In the genomic region with DNA sequence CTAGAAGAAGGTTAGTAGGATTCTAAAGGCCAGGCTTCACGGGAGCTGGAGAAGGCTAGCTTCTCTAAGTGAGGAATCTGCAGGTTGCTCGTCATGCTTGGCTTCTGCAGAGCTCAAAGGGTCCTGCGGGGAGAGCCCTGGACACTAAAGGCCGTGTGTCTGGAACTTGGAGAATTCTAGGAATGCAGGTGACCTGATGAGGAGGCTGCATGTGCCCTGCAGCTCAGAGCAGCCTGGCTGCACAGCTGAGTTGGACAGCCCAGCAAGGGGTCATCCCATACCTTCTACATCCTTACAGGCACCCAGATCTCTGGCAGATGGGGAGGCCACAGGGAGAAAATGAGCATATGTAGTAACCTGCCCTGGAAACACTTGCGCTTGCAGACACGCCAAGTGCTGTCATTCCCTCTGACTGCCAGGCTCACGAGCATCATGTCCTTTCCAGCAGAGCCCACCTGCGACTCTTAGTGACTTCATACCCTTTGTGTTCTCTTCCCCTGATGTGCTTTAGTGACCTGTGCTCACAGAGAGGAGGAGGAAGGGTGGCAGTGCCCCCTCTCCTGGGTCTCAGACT, we compare ENCODE assay signal across 11 cellular contexts. TPM values are rescaled to one million over a fixed set of nuclear protein-coding genes. Genes with fewer than 3 reads are reported as not detected.
DNase-seq lines count a peak whose midpoint lies in the region; ATAC-seq and TF ChIP-seq lines count a peak whose summit lies in the region.
"Had no signal": no experiment of that assay in that cellular context is flagged by ENCODE, and none has a peak within 500 bp of the region (broad histone marks: within the 10 kb centered on the region; RNA-seq: fewer than 3 reads in every experiment).

No MANE protein-coding gene starts in this region.

- H3K9ac ChIP-seq in HCT116 (ENCODE audit: low read length) (no peak overlapping the region), skeletal muscle tissue (ENCODE audit: low read depth in 1 of 3, low read length in 3 of 3) (peak overlapping the region; percentile 51 to 92 (median 91)), colonic mucosa (ENCODE audit: low read depth in 2 of 2, low read length in 2 of 2) (no peak overlapping the region)

- BruUV-seq in HCT116 (replicated peaks; lab: Mats Ljungman, UMichigan), result no TSS peak

- H2AFZ ChIP-seq in HCT116 (ENCODE audit: low read depth, low read length, poor library complexity, severe bottlenecking), result no peak overlapping the region

- RAD21 ChIA-PET in HCT116 (lab: Charles Lee; ENCODE audit: low non-redundant PET in 1 of 2, low total read pairs in 2 of 2, uncharacterized antibody in 2 of 2, unreplicated experiment in 2 of 2), result no interaction called here

- no peaks in the 10 kb centered on the region for H3K27me3 ChIP-seq in HCT116 (ENCODE audit: insufficient read depth, low read length)
- H3K27me3 ChIP-seq in skeletal muscle tissue (ENCODE audit: control insufficient read depth in 3 of 3, insufficient read depth in 3 of 3, low read length in 3 of 3), result no peaks in the 10 kb centered on the region
- H3K27me3 ChIP-seq in colonic mucosa, result no peaks in the 10 kb centered on the region

- no peak; the same call in 1 of the 2 replicates for ATAC-seq in HCT116
- ATAC-seq: esophagus mucosa had no signal

- H3K9me3 Mint-ChIP-seq in activated T-helper 1 cell treated with anti-CD3 and anti-CD28 coated beads, Interleukin-12 subunit alpha, Interleukin-12 subunit beta, Interleukin-2, Interleukin-4 antibody, amounts not matched to agents 30 ng/mL and 10 ng/mL and 1 ng/mL, durations not matched to agents 14 hours and 24 hours and 36 hours, result no peaks in the 10 kb centered on the region
- H3K9me3 Mint-ChIP-seq: activated naive CD4-positive, alpha-beta T cell treated with anti-CD3 and anti-CD28 coated beads for 36 hours had no signal

- no peaks in the 10 kb centered on the region for H3K27me3 Mint-ChIP-seq in activated T-helper 1 cell treated with anti-CD3 and anti-CD28 coated beads, Interleukin-12 subunit alpha, Interleukin-12 subunit beta, Interleukin-2, Interleukin-4 antibody, amounts not matched to agents 30 ng/mL and 10 ng/mL and 1 ng/mL, durations not matched to agents 14 hours and 24 hours and 36 hours (ENCODE audit: insufficient read depth)

- TF ChIP-seq RAD21 in HCT116 (IDR thresholded peaks at IDR 0.05; ENCODE audit: low read depth), result no peak

- H4K20me1 ChIP-seq in HCT116 (ENCODE audit: insufficient read depth), result no peaks in the 10 kb centered on the region

- TF ChIP-seq CTCF in HCT116 (IDR thresholded peaks at IDR 0.05 in 2 of 3, conservative IDR thresholded peaks at IDR 0.05 in 1 of 3; ENCODE audit: borderline replicate concordance in 1 of 3, insufficient read depth in 1 of 3, low read depth in 2 of 3, low read length in 2 of 3), result no peak
- TF ChIP-seq CTCF in colonic mucosa (IDR thresholded peaks at IDR 0.05), result no peak

- H3K4me3 ChIP-seq in HCT116 (replicated peaks in 1 of 2; ENCODE audit: low read depth in 1 of 2, low read length in 2 of 2) (no peak overlapping the region), skeletal muscle tissue (ENCODE audit: low read length in 3 of 3) (peak overlapping the region; percentile 24 to 52 (median 42)), colonic mucosa (no peak overlapping the region)

- no peaks in the 10 kb centered on the region for H3K9me3 ChIP-seq in HCT116 (ENCODE audit: control insufficient read depth in 1 of 2, insufficient read depth in 1 of 2, low read depth in 1 of 2, low read length in 2 of 2)
- H3K9me3 ChIP-seq in skeletal muscle tissue (ENCODE audit: control insufficient read depth in 3 of 3, low read length in 3 of 3), result no peaks in the 10 kb centered on the region
- H3K9me3 ChIP-seq in colonic mucosa, result no peaks in the 10 kb centered on the region

- TF ChIP-seq POLR2A in HCT116 (IDR thresholded peaks at IDR 0.05; ENCODE audit: borderline replicate concordance, extremely low read depth, insufficient read depth, insufficient read length), result no peak

- POLR2A ChIA-PET in HCT116 (lab: Charles Lee), result no interaction called here

- peaks cover 89% of the 10 kb centered on the region for H3K79me2 ChIP-seq in HCT116 (ENCODE audit: insufficient read depth, low read length)

- H3K4me1 Mint-ChIP-seq in activated T-helper 1 cell treated with anti-CD3 and anti-CD28 coated beads, Interleukin-12 subunit alpha, Interleukin-12 subunit beta, Interleukin-2, Interleukin-4 antibody, amounts not matched to agents 30 ng/mL and 10 ng/mL and 1 ng/mL, durations not matched to agents 14 hours and 24 hours and 36 hours (ENCODE audit: low read depth), result peaks cover 72% of the 10 kb centered on the region

- peak overlapping the region; percentile 12; the same call in 1 of the 2 replicates for H3K4me2 ChIP-seq in HCT116 (ENCODE audit: low read length)

- H3K36me3 ChIP-seq in HCT116 (ENCODE audit: control insufficient read depth in 1 of 2, insufficient read depth in 2 of 2, low read length in 2 of 2), result no peaks in the 10 kb centered on the region
- H3K36me3 ChIP-seq in skeletal muscle tissue (ENCODE audit: control insufficient read depth in 3 of 3, insufficient read depth in 3 of 3, low read length in 3 of 3), result peaks cover 0 to 2% (median 0%) of the 10 kb centered on the region in 3 donors
- H3K36me3 ChIP-seq in colonic mucosa, result no peaks in the 10 kb centered on the region

- DNase-seq in HCT116 (ENCODE audit: low read depth, low spot score) (no peak), kidney tubule cell (ENCODE audit: low spot score) (peak; percentile 84), NCI-H774 (lab: John Stamatoyannopoulos, UW) (no peak), colonic mucosa (no peak), SHP77 treated with DMSO at 0.1 percent for 48 hours (lab: John Stamatoyannopoulos, UW) (no peak)
- no peak for DNase-seq in activated T-helper 1 cell treated with anti-CD3 and anti-CD28 coated beads, Interleukin-12 subunit alpha, Interleukin-12 subunit beta, Interleukin-2, Interleukin-4 antibody, amounts not matched to agents 30 ng/mL and 10 ng/mL and 1 ng/mL, durations not matched to agents 14 hours and 24 hours and 36 hours (ENCODE audit: low spot score)
- DNase-seq: activated CD8-positive, alpha-beta memory T cell treated with anti-CD3 and anti-CD28 coated beads for 24 hours; activated naive CD4-positive, alpha-beta T cell treated with anti-CD3 and anti-CD28 coated beads for 36 hours; NCI-H524 treated with DMSO at 0.1 percent for 48 hours had no signal

- H3K4me1 ChIP-seq in HCT116 (ENCODE audit: control insufficient read depth in 1 of 2, insufficient read depth in 2 of 2, low read length in 2 of 2) (peaks cover 2 to 21% of the 10 kb centered on the region in 2 experiments; a peak in 2 of 4 replicates), skeletal muscle tissue (ENCODE audit: control insufficient read depth in 3 of 3, insufficient read depth in 3 of 3, low read length in 3 of 3) (peaks cover 88 to 98% (median 93%) of the 10 kb centered on the region in 3 donors), colonic mucosa (peaks cover 3% of the 10 kb centered on the region)

- CTCF ChIA-PET in HCT116 (lab: Charles Lee), result no interaction called here

- H3K36me3 Mint-ChIP-seq in activated T-helper 1 cell treated with anti-CD3 and anti-CD28 coated beads, Interleukin-12 subunit alpha, Interleukin-12 subunit beta, Interleukin-2, Interleukin-4 antibody, amounts not matched to agents 30 ng/mL and 10 ng/mL and 1 ng/mL, durations not matched to agents 14 hours and 24 hours and 36 hours (ENCODE audit: low read depth), result peaks cover 30% of the 10 kb centered on the region

- no peak overlapping the region for H3K4me3 Mint-ChIP-seq in activated T-helper 1 cell treated with anti-CD3 and anti-CD28 coated beads, Interleukin-12 subunit alpha, Interleukin-12 subunit beta, Interleukin-2, Interleukin-4 antibody, amounts not matched to agents 30 ng/mL and 10 ng/mL and 1 ng/mL, durations not matched to agents 14 hours and 24 hours and 36 hours
- H3K4me3 Mint-ChIP-seq: activated naive CD4-positive, alpha-beta T cell treated with anti-CD3 and anti-CD28 coated beads for 36 hours had no signal

- peak overlapping the region; percentile 37 for H3K27ac Mint-ChIP-seq in activated T-helper 1 cell treated with anti-CD3 and anti-CD28 coated beads, Interleukin-12 subunit alpha, Interleukin-12 subunit beta, Interleukin-2, Interleukin-4 antibody, amounts not matched to agents 30 ng/mL and 10 ng/mL and 1 ng/mL, durations not matched to agents 14 hours and 24 hours and 36 hours
- H3K27ac Mint-ChIP-seq: activated naive CD4-positive, alpha-beta T cell treated with anti-CD3 and anti-CD28 coated beads for 36 hours had no signal

- no peaks in the 10 kb centered on the region for H3K9me2 ChIP-seq in HCT116 (ENCODE audit: insufficient read depth)

- intact Hi-C loops in HCT116 (cut with micrococcal nuclease), result no loop called here
- intact Hi-C loops in activated T-helper 1 cell treated with anti-CD3 and anti-CD28 coated beads, Interleukin-12 subunit alpha, Interleukin-12 subunit beta, Interleukin-2, Interleukin-4 antibody, amounts not matched to agents 30 ng/mL and 10 ng/mL and 1 ng/mL, durations not matched to agents 14 hours and 24 hours and 36 hours (cut with micrococcal nuclease), result no loop called here
- intact Hi-C loops in colonic mucosa (cut with DNase I), result no loop called here

- H3K27ac ChIP-seq in HCT116 (ENCODE audit: low read depth, low read length), result no peak overlapping the region
- peak overlapping the region; percentile 97 for H3K27ac ChIP-seq in skeletal muscle tissue (ENCODE audit: low read depth, low read length)
- H3K27ac ChIP-seq in colonic mucosa, result no peak overlapping the region

TF ChIP-seq in HCT116, 20 proteins besides CTCF, POLR2A, EP300 and RAD21 (continues in another document):
- no peak for TF ChIP-seq EGR1 (IDR thresholded peaks at IDR 0.05; ENCODE audit: low read depth)
- TF ChIP-seq TCF7L2 (IDR thresholded peaks at IDR 0.05; ENCODE audit: borderline replicate concordance, extremely low read depth, insufficient read depth, insufficient read length), result no peak
- TF ChIP-seq ZFX (IDR thresholded peaks at IDR 0.05), result no peak
- TF ChIP-seq CBX3 (IDR thresholded peaks at IDR 0.05; ENCODE audit: low read depth), result no peak
- TF ChIP-seq ZNF274 (IDR thresholded peaks at IDR 0.05; ENCODE audit: low read depth, low read length), result no peak
- no peak for TF ChIP-seq CEBPB (IDR thresholded peaks at IDR 0.05; ENCODE audit: low read depth)

RNA-seq across cellular contexts. Expression of a gene that starts 9.9 kb away (rescaled TPM):
- 51.1 TPM for total RNA-seq in HCT116 (2021; ENCODE audit: unreplicated experiment)
- polyA plus RNA-seq in HCT116 (2012), result 37.4 and 38.3 TPM in 2 replicates
- total RNA-seq in activated T-helper 1 cell treated with anti-CD3 and anti-CD28 coated beads, Interleukin-12 subunit alpha, Interleukin-12 subunit beta, Interleukin-2, Interleukin-4 antibody, amounts not matched to agents 30 ng/mL and 10 ng/mL and 1 ng/mL, durations not matched to agents 14 hours and 24 hours and 36 hours, result 117 and 120 TPM in 2 replicates
- 26.6 TPM for total RNA-seq in skeletal muscle tissue
- 10 to 100 TPM; 61.4 to 71.1 TPM for total RNA-seq in colonic mucosa

RNA-seq across cellular contexts. Expression of a gene that starts 59.3 kb away (rescaled TPM):
- total RNA-seq in HCT116 (2021; ENCODE audit: unreplicated experiment), result 7.1 TPM
- 2.5 and 3.1 TPM in 2 replicates for polyA plus RNA-seq in HCT116 (2012)
- total RNA-seq in activated T-helper 1 cell treated with anti-CD3 and anti-CD28 coated beads, Interleukin-12 subunit alpha, Interleukin-12 subunit beta, Interleukin-2, Interleukin-4 antibody, amounts not matched to agents 30 ng/mL and 10 ng/mL and 1 ng/mL, durations not matched to agents 14 hours and 24 hours and 36 hours, result 22.1 and 23.3 TPM in 2 replicates
- 13.0 TPM for total RNA-seq in skeletal muscle tissue
- 1 to 10 TPM in 1 of 2 donors, under 1 TPM in 1; 0.86 to 1.9 TPM for total RNA-seq in colonic mucosa

Comparison
In these comparisons a context has a peak if more than half of its experiments do, and no peak if none do; other contexts are left out.
1. H3K4me3 ChIP-seq: peak in skeletal muscle tissue (3 of 3); none in HCT116 (0 of 2) and colonic mucosa (single experiment).
2. H3K9ac ChIP-seq: peak in skeletal muscle tissue (3 of 3); none in HCT116 (single experiment) and colonic mucosa (0 of 2).